Comparison of ENCODE assay signal across 9 cellular contexts in the genomic region with DNA sequence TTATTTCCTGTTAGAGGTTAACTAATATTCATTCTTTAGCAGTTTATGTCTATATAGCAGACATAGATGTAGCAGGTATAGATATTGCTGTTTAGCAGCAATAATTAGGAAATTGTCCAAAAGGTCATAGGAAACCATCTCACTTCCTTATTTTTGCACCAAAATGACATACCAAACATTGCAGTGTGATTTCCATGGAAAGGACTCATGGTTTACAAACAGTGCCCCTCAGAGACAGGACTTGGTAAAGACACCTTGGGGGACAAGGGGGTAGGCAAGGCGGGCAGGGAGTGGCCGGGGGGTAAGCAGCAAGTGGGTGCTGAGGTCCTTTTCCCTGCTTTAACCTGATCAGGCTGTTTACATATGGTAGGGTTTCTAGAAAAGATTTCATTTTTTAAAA. TPM values are rescaled to one million over a fixed set of nuclear protein-coding genes. Genes with fewer than 3 reads are reported as not detected.
A peak's percentile ranks its signal among the peaks of the same experiment; 100 is the strongest.
DNase-seq lines count a peak whose midpoint lies in the region; ATAC-seq and TF ChIP-seq lines count a peak whose summit lies in the region.
"Had no signal": no experiment of that assay in that cellular context is flagged by ENCODE, and none has a peak within 500 bp of the region (broad histone marks: within the 10 kb centered on the region; RNA-seq: fewer than 3 reads in every experiment).

No MANE protein-coding gene starts in this region.

- TF ChIP-seq CTCF in GM13976 (IDR thresholded peaks at IDR 0.05; ENCODE audit: borderline replicate concordance, control extremely low read depth, extremely low read depth, insufficient read depth, missing control alignments) (peak; percentile 8), right atrium auricular region (IDR thresholded peaks at IDR 0.05) (peak in 1 of 2 donors; percentile 40)

- DNase-seq in ACHN (peak; percentile 65), GM13976 (ENCODE audit: low spot score) (no peak), RKO (ENCODE audit: low spot score) (peak; percentile 31), glomerular visceral epithelial cell (ENCODE audit: extremely low spot score) (peak; percentile 26), right atrium auricular region (ENCODE audit: low spot score) (no peak)
- DNase-seq: body of pancreas had no signal

- ATAC-seq in GM18520 (IDR thresholded peaks at IDR 0.05; ENCODE audit: unreplicated experiment) (no peak), HG03139 (IDR thresholded peaks at IDR 0.05; ENCODE audit: unreplicated experiment) (no peak), GM19467 (IDR thresholded peaks at IDR 0.05; ENCODE audit: unreplicated experiment) (no peak)
- ATAC-seq: body of pancreas had no signal

- H3K4me3 ChIP-seq in right atrium auricular region = no peak overlapping the region
- H3K4me3 ChIP-seq: body of pancreas had no signal

- H3K27me3 ChIP-seq in right atrium auricular region = no peaks in the 10 kb centered on the region
- H3K27me3 ChIP-seq: body of pancreas had no signal

- no peaks in the 10 kb centered on the region for H3K9me3 ChIP-seq in right atrium auricular region
- H3K9me3 ChIP-seq: body of pancreas had no signal

- peaks cover 0 to 24% of the 10 kb centered on the region in 2 donors for H3K4me1 ChIP-seq in right atrium auricular region
- H3K4me1 ChIP-seq: body of pancreas had no signal

- in situ Hi-C loops in ACHN (cut with HindIII; ENCODE audit: low pct_ligation_motif_present, low pct_unique_long_range_greater_than_20kb, low sequenced_read_pairs) (no loop called here), GM13976 (cut with MboI; ENCODE audit: low sequenced_read_pairs, unreplicated experiment) (loop anchor here (25.0 kb wide), 1 partner anchor 318 kb away; no protein-coding TSS in a partner anchor)

- H3K27ac ChIP-seq in right atrium auricular region = no peak overlapping the region
- H3K27ac ChIP-seq: body of pancreas had no signal

- H3K36me3 ChIP-seq in right atrium auricular region = no peaks in the 10 kb centered on the region

RNA-seq across cellular contexts. Expression of a gene that starts 30.5 kb away (rescaled TPM):
- 1 to 10 TPM in 1 of 2 donors, under 1 TPM in 1; 0.96 to 3.3 TPM for total RNA-seq in right atrium auricular region

Comparison
In these comparisons a context has a peak if more than half of its experiments do, and no peak if none do; other contexts are left out.
1. DNase-seq: peak in ACHN (single experiment), RKO (single experiment) and glomerular visceral epithelial cell (single experiment); none in GM13976 (single experiment) and right atrium auricular region (single experiment).